ENCODE assay signal across 9 cellular contexts in the genomic region with DNA sequence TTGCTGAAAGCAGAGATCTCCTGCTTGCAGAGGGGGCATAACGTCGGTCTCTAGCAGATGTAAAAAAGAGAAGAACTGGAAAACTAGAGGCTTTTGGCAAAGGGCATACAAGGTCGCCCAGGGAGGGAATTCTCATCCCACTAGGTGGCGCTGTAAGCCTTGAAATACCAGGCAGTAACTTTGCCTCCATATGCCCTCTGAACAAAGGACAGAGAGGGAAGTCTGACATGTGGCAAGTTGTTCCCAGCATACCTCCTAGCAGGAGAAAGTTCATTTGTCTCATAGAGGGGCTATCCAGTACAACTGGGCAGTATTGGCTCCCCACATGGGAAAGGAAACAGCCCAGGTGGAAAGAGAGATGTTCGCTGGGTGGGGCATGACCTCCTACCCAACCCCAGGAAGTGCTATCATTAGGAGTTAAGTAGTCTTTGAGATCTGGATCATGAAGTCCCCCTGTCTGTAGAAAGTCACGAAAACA. TPM values are rescaled to one million over a fixed set of nuclear protein-coding genes. Genes with fewer than 3 reads are reported as not detected.
DNase-seq lines count a peak whose midpoint lies in the region; ATAC-seq and TF ChIP-seq lines count a peak whose summit lies in the region.
"Had no signal": no experiment of that assay in that cellular context is flagged by ENCODE, and none has a peak within 500 bp of the region (broad histone marks: within the 10 kb centered on the region; RNA-seq: fewer than 3 reads in every experiment).

No MANE protein-coding gene starts in this region.

- TF ChIP-seq POLR2A in adrenal gland (IDR thresholded peaks at IDR 0.05) (no peak), upper lobe of left lung (IDR thresholded peaks at IDR 0.05) (no peak), vagina (IDR thresholded peaks at IDR 0.05) (no peak)

- H3K4me3 ChIP-seq in adrenal gland: no peak overlapping the region
- no peak overlapping the region for H3K4me3 ChIP-seq in mesendoderm (ENCODE audit: low read length)
- H3K4me3 ChIP-seq in upper lobe of left lung: no peak overlapping the region
- H3K4me3 ChIP-seq in vagina: no peak overlapping the region
- H3K4me3 ChIP-seq: SK-N-MC had no signal

- no peaks in the 10 kb centered on the region for H3K79me1 ChIP-seq in mesendoderm (ENCODE audit: low read length)

- no peaks in the 10 kb centered on the region for H3K79me2 ChIP-seq in mesendoderm (ENCODE audit: control insufficient read depth, insufficient read depth, low read length)

- no peak overlapping the region for H2BK15ac ChIP-seq in mesendoderm (replicated peaks; ENCODE audit: low read depth)

- no peak overlapping the region for H3K18ac ChIP-seq in mesendoderm (ENCODE audit: low read length)

- no peak overlapping the region for H3K9ac ChIP-seq in mesendoderm (ENCODE audit: low read length)

- DNase-seq in DMS53 (lab: John Stamatoyannopoulos, UW) (peak; percentile 76), HFFc6 (peak; percentile 45), T-helper 1 cell (peak in 4 of 5 donors; percentile 32 to 70 (median 48)), adrenal gland (peak; percentile 15 to 66 (median 24)), mesendoderm (peak; percentile 79), upper lobe of left lung (peak in 1 of 2 donors; percentile 47), cerebellar nuclear complex (lab: John Stamatoyannopoulos, UW) (no peak), vagina (ENCODE audit: extremely low spot score in 2 of 2) (no peak)

- no peak overlapping the region for H3K56ac ChIP-seq in mesendoderm (ENCODE audit: low read length)

- H3K23ac ChIP-seq in mesendoderm (ENCODE audit: low read length): no peak overlapping the region

- intact Hi-C loops in adrenal gland (cut with DNase I) (no loop called here), vagina (cut with DNase I) (no loop called here)

- TF ChIP-seq CTCF in HFFc6 (IDR thresholded peaks at IDR 0.05) (peak; percentile 88), adrenal gland (IDR thresholded peaks at IDR 0.05) (peak in 5 of 6 experiments; percentile 20 to 43 (median 39)), upper lobe of left lung (IDR thresholded peaks at IDR 0.05) (peak; percentile 31 to 58 (median 50)), vagina (IDR thresholded peaks at IDR 0.05) (no peak)

- H2BK5ac ChIP-seq in mesendoderm (ENCODE audit: low read length): no peak overlapping the region

- H3K4ac ChIP-seq in mesendoderm (ENCODE audit: low read depth, low read length): no peak overlapping the region

- peaks cover 59% of the 10 kb centered on the region for H3K36me3 Mint-ChIP-seq in HFFc6 (ENCODE audit: low read depth)

- 73 to 83% (median 80%) methylated on average over 6 of the region's 6 CpGs for WGBS in adrenal gland, 4 donors
- no CpG with 5 or more reads among the region's 6 CpGs for WGBS in mesendoderm (ENCODE audit: extremely low coverage, insufficient coverage, low lambda C conversion rate)
- WGBS in upper lobe of left lung, 2 donors: 78 to 86% methylated on average over 6 of the region's 6 CpGs

- H2AK5ac ChIP-seq in mesendoderm (ENCODE audit: low read length): no peak overlapping the region

- H3K9me3 Mint-ChIP-seq in HFFc6: peaks cover 20% of the 10 kb centered on the region; the same call in 1 of the 2 replicates

- H3K9me3 ChIP-seq in adrenal gland (replicated peaks in 1 of 3): peaks cover 0 to 38% (median 0%) of the 10 kb centered on the region in 3 donors
- H3K9me3 ChIP-seq in upper lobe of left lung: peaks cover 13 to 63% (median 52%) of the 10 kb centered on the region in 4 donors
- peaks cover 35% of the 10 kb centered on the region for H3K9me3 ChIP-seq in vagina

- H3K27me3 ChIP-seq in adrenal gland (no peaks in the 10 kb centered on the region), mesendoderm (ENCODE audit: insufficient read depth, low read length, poor library complexity) (no peaks in the 10 kb centered on the region), upper lobe of left lung (no peaks in the 10 kb centered on the region), vagina (no peaks in the 10 kb centered on the region)

- H3K4me1 Mint-ChIP-seq in HFFc6 (ENCODE audit: low read depth): peaks cover 23% of the 10 kb centered on the region

- no peak overlapping the region for H2BK120ac ChIP-seq in mesendoderm (ENCODE audit: low read depth, low read length)

- H3K27ac Mint-ChIP-seq in HFFc6: peak overlapping the region; percentile 48; the same call in 1 of the 2 replicates

- ATAC-seq in upper lobe of left lung (ENCODE audit: low FRiP score in 2 of 2): peak; percentile 69 to 85

- no peak overlapping the region for H3K27ac ChIP-seq in adrenal gland
- no peak overlapping the region for H3K27ac ChIP-seq in mesendoderm (ENCODE audit: low read depth, low read length)
- no peak overlapping the region for H3K27ac ChIP-seq in upper lobe of left lung
- no peak overlapping the region for H3K27ac ChIP-seq in vagina
- H3K27ac ChIP-seq: SK-N-MC had no signal

- H3K36me3 ChIP-seq in adrenal gland (replicated peaks in 1 of 2) (no peaks in the 10 kb centered on the region), mesendoderm (ENCODE audit: control insufficient read depth, insufficient read depth, low read length) (no peaks in the 10 kb centered on the region), upper lobe of left lung (peaks cover 0 to 11% (median 10%) of the 10 kb centered on the region in 4 donors), vagina (peaks cover 0 to 12% of the 10 kb centered on the region in 2 donors)

- no peak overlapping the region for H3K4me3 Mint-ChIP-seq in HFFc6

- no peak overlapping the region for H4K8ac ChIP-seq in mesendoderm (ENCODE audit: low read depth, low read length)

- H3K27me3 Mint-ChIP-seq in HFFc6 (ENCODE audit: insufficient read depth): peaks cover 2% of the 10 kb centered on the region; the same call in 1 of the 2 replicates

- H3K4me1 ChIP-seq in adrenal gland (replicated peaks in 1 of 2) (no peaks in the 10 kb centered on the region), mesendoderm (ENCODE audit: control insufficient read depth, low read depth, low read length) (no peaks in the 10 kb centered on the region), upper lobe of left lung (no peaks in the 10 kb centered on the region), vagina (no peaks in the 10 kb centered on the region)

- no peak overlapping the region for H3K4me2 ChIP-seq in mesendoderm (ENCODE audit: low read length)

- no peak overlapping the region for H4K5ac ChIP-seq in mesendoderm (ENCODE audit: low read length)

- no peak for TF ChIP-seq EP300 in upper lobe of left lung (IDR thresholded peaks at IDR 0.05)

RNA-seq across cellular contexts. Expression of a gene that starts 40.0 kb away (rescaled TPM):
- total RNA-seq in HFFc6 (2021; fragmentation: NEBNext Ultra II Directional; extraction: Animal tissue kit (Norgen Biotek cat#: 25700)): 10 to 100 TPM; 26.7 to 39.8 (median 32.5) TPM
- 10 to 100 TPM in 6 of 8 donors, 1 to 10 TPM in 2; 3.6 to 30.7 (median 15.9) TPM for total RNA-seq in adrenal gland
- 1 to 10 TPM; 4.7 to 7.1 (median 5.3) TPM for polyA plus RNA-seq in adrenal gland
- polyA plus RNA-seq in mesendoderm (2013, experiment 1 of 2): 5.2 TPM
- 5.8 TPM for polyA plus RNA-seq in mesendoderm (2013, experiment 2 of 2)
- 100 to 1,000 TPM in 1 of 6 donors, 10 to 100 TPM in 5; 19.3 to 120 (median 53.4) TPM for total RNA-seq in upper lobe of left lung
- total RNA-seq in vagina: 24.3 TPM

Comparison
In these comparisons a context has a peak if more than half of its experiments do, and no peak if none do; other contexts are left out.
1. DNase-seq: peak in DMS53 (single experiment), HFFc6 (single experiment), T-helper 1 cell (4 of 5), adrenal gland (7 of 7) and mesendoderm (single experiment); none in cerebellar nuclear complex (0 of 2) and vagina (0 of 2).
2. CTCF ChIP-seq: peak in HFFc6 (single experiment), adrenal gland (5 of 6) and upper lobe of left lung (6 of 6); none in vagina (0 of 3).